Comparison of ENCODE assay signal across 25 cellular contexts in genomic region chr19:11410682-11411081, GRCh38. TPM values are rescaled to one million over a fixed set of nuclear protein-coding genes. Genes with fewer than 3 reads are reported as not detected.
DNase-seq lines count a peak whose midpoint lies in the region; ATAC-seq, FAIRE-seq and TF ChIP-seq lines count a peak whose summit lies in the region.
"Had no signal": no experiment of that assay in that cellular context is flagged by ENCODE, and none has a peak within 500 bp of the region (broad histone marks: within the 10 kb centered on the region; RNA-seq: fewer than 3 reads in every experiment).

No MANE protein-coding gene starts in this region.

- TF ChIP-seq RAD21 in K562 (CRISPR knock-in tag; conservative IDR thresholded peaks at IDR 0.05 in 1 of 2, IDR thresholded peaks at IDR 0.05 in 1 of 2) = no peak

- H3K4me3 ChIP-seq in K562 (no peak overlapping the region), osteoblast (ENCODE audit: insufficient read depth, low read length) (no peak overlapping the region)
- H3K4me3 ChIP-seq: lower lobe of right lung, skin epidermis, uterus had no signal

- TF ChIP-seq CTCF in K562 (IDR thresholded peaks at IDR 0.05 in 2 of 3, conservative IDR thresholded peaks at IDR 0.05 in 1 of 3; ENCODE audit: insufficient read depth in 2 of 3, low read depth in 1 of 3, low read length in 3 of 3) (no peak), osteoblast (IDR thresholded peaks at IDR 0.05; ENCODE audit: extremely low read depth, low read depth, low read length) (no peak)

- H3K9me3 ChIP-seq in K562 (replicated peaks; ENCODE audit: control insufficient read depth, insufficient read depth, low read depth, low read length) (no peaks in the 10 kb centered on the region), osteoblast (ENCODE audit: low read depth, low read length) (no peaks in the 10 kb centered on the region)
- H3K9me3 ChIP-seq: lower lobe of right lung, uterus had no signal

- no peak overlapping the region for H3K9ac ChIP-seq in K562 (ENCODE audit: insufficient read depth in 1 of 2, low read depth in 2 of 2, low read length in 2 of 2)
- H3K9ac ChIP-seq: KMS-11 had no signal

- H4K20me1 ChIP-seq in K562 (replicated peaks; ENCODE audit: control insufficient read depth, insufficient read depth, low read length) (no peaks in the 10 kb centered on the region), osteoblast (ENCODE audit: insufficient read depth, low read length) (no peaks in the 10 kb centered on the region)

- no peaks in the 10 kb centered on the region for H3K9me1 ChIP-seq in K562 (ENCODE audit: control insufficient read depth, insufficient read depth, low read length)

- no TSS peak for BruUV-seq in K562 (replicated peaks; lab: Mats Ljungman, UMichigan)

- H3K4me1 ChIP-seq in K562 (replicated peaks in 1 of 2; ENCODE audit: control insufficient read depth in 2 of 2, insufficient read depth in 2 of 2, low read length in 2 of 2) (peaks cover 0 to 8% of the 10 kb centered on the region in 2 experiments; a peak in 2 of 5 replicates), osteoblast (ENCODE audit: insufficient read depth, low read length) (no peaks in the 10 kb centered on the region)

- in situ Hi-C loops in K562 (cut with MboI) = no loop called here

- 1% methylated on average over 8 of the region's 8 CpGs for WGBS in K562 (ENCODE audit: insufficient coverage, low coverage, missing lambda C conversion rate)

- no peak for TF ChIP-seq EP300 in K562 (IDR thresholded peaks at IDR 0.05; ENCODE audit: low read length)

- intact Hi-C loops in K562 (cut with micrococcal nuclease) = no loop called here

- FAIRE-seq in K562 (lab: Jason Lieb, UNC) = no peak
- FAIRE-seq: endothelial cell of umbilical vein had no signal

- H3K79me2 ChIP-seq in K562 (ENCODE audit: control insufficient read depth, insufficient read depth, low read length) (no peaks in the 10 kb centered on the region), osteoblast (ENCODE audit: insufficient read depth, low read length) (no peaks in the 10 kb centered on the region)

- POLR2A ChIA-PET in K562 (lab: Yijun Ruan, JAX) = interaction anchor here (0.6 to 1.2 kb wide), 2 partner anchors 10 to 57 kb away, joined by 3 to 4 read pairs; no protein-coding TSS in a partner anchor

- H3K27me3 ChIP-seq in K562 (ENCODE audit: control insufficient read depth in 2 of 2, insufficient read depth in 2 of 2, low read length in 2 of 2) (no peaks in the 10 kb centered on the region), osteoblast (ENCODE audit: insufficient read depth, low read length) (no peaks in the 10 kb centered on the region)
- H3K27me3 ChIP-seq: uterus had no signal

- CTCF ChIA-PET in K562 (lab: Yijun Ruan, JAX; ENCODE audit: low intra/inter-chr PET ratio) = no interaction called here

- H3K36me3 ChIP-seq in K562 (ENCODE audit: control insufficient read depth, insufficient read depth, low read length) (no peaks in the 10 kb centered on the region), osteoblast (ENCODE audit: insufficient read depth, low read length) (no peaks in the 10 kb centered on the region)
- H3K36me3 ChIP-seq: lower lobe of right lung, uterus had no signal

- ATAC-seq in K562 (no peak), HG02852 (IDR thresholded peaks at IDR 0.05; ENCODE audit: unreplicated experiment) (no peak)
- ATAC-seq: activated naive CD4-positive, alpha-beta T cell treated with anti-CD3 and anti-CD28 coated beads, Interleukin-2, amount 50 U/mL, for 72 hours; lower lobe of right lung had no signal

- H3K4me2 ChIP-seq in K562 (ENCODE audit: insufficient read depth, low read length) (no peak overlapping the region), osteoblast (ENCODE audit: insufficient read depth, low read length) (no peak overlapping the region)
- H3K4me2 ChIP-seq: KMS-11 had no signal

- no peak for TF ChIP-seq POLR2A in K562 (conservative IDR thresholded peaks at IDR 0.05)

- DNase-seq in ELR (ENCODE audit: low read depth) (peak; percentile 81), M059J (ENCODE audit: low read depth) (peak; percentile 82), K562 (ENCODE audit: extremely low read depth in 1 of 4, low spot score in 3 of 4) (peak in 2 of 4 experiments; percentile 3 to 7), osteoblast (ENCODE audit: insufficient read length, low spot score, missing footprints) (peak; percentile 14), NCI-H345 treated with DMSO at 0.1 percent for 48 hours (lab: John Stamatoyannopoulos, UW; ENCODE audit: unreplicated experiment) (no peak), germinal center (ENCODE audit: low spot score) (no peak)
- DNase-seq in activated naive CD4-positive, alpha-beta T cell (lab: John Stamatoyannopoulos, UW) = no peak
- DNase-seq: activated CD4-positive, alpha-beta memory T cell treated with anti-CD3 and anti-CD28 coated beads, Interleukin-2, amount 10 ng/mL, durations not matched to agents 7 days and 5 days; activated T-cell treated with anti-CD3 and anti-CD28 coated beads, Interleukin-2, amount 50 U/mL, for 1 hour; AML-193; DND-41; lower lobe of right lung; naive B cell; NCI-H1417 treated with DMSO at 0.1 percent for 48 hours; NCI-H774; posterior cingulate gyrus; stimulated activated CD4-positive, alpha-beta T cell treated with anti-CD3 and anti-CD28 coated beads, Interleukin-2, amount 100 ng/mL, for 48 hours; uterus had no signal

- H3K27ac ChIP-seq in K562 (ENCODE audit: extremely low read depth, low read depth, low read length) (no peak overlapping the region), osteoblast (ENCODE audit: low read depth, low read length) (no peak overlapping the region)
- H3K27ac ChIP-seq: KMS-11, lower lobe of right lung, RWPE1, skin epidermis, uterus, VCaP had no signal

- no peak overlapping the region for H2AFZ ChIP-seq in K562 (ENCODE audit: low read depth, low read length)
- no peak overlapping the region for H2AFZ ChIP-seq in osteoblast (ENCODE audit: low read length)

RNA-seq across cellular contexts. Expression of gene RGL3, which starts 8.4 kb away (rescaled TPM):
- 2.5 and 3.7 TPM in 2 replicates for total RNA-seq in M059J (2014; rRNA removed; shearing (Covaris generic))
- total RNA-seq in K562 (2011; cell fraction: chromatin; rRNA removed; ENCODE audit: low replicate concordance) = 1.2 and 4.6 TPM in 2 replicates
- 1.3 and 1.5 TPM in 2 replicates for total RNA-seq in K562 (2011; cell fraction: nucleolus; rRNA removed)
- 0.38 and 2.1 TPM in 2 replicates for total RNA-seq in K562 (2011; cell fraction: nucleoplasm; rRNA removed)
- total RNA-seq in K562 (2014; rRNA removed) (0.16 and 0.32 TPM in 2 replicates), K562 (2014; rRNA removed; fragmentation: Illumina TruSeq; extraction: Trizol) (not detected in 2 replicates), K562 (2015; rRNA removed; fragmentation: Illumina TruSeq; extraction: Trizol) (0.11 TPM in 1 of 2 replicates, not detected in the other), K562 (2021) (0.40 and 0.58 TPM in 2 replicates), osteoblast (0.29 and 0.36 TPM in 2 replicates)
- polyA plus RNA-seq in K562 (2011; rRNA removed) (0.26 and 0.61 TPM in 2 replicates), K562 (2014; fragmentation: Illumina TruSeq; extraction: Trizol) (0.22 TPM in 2 replicates), K562 (2014; fragmentation: Nextera tagmentation; extraction: Ambion mirVana) (not detected), K562 (2014; rRNA removed) (0.09 and 0.12 TPM in 2 replicates)
- polyA plus RNA-seq in K562 (2011; cell fraction: cytosol; rRNA removed) = 0.34 and 0.40 TPM in 2 replicates
- polyA plus RNA-seq in K562 (2011; cell fraction: nucleus; rRNA removed) = 2.1 and 3.0 TPM in 2 replicates
- 0.52 and 1.4 TPM in 2 replicates for polyA plus RNA-seq in K562 (2012)
- 0.14 TPM in 1 of 2 replicates, not detected in the other for polyA minus RNA-seq in K562 (2011; rRNA and poly(A)+ RNA removed)
- polyA minus RNA-seq in K562 (2011; cell fraction: cytosol; rRNA and poly(A)+ RNA removed) = 2.7 TPM in 1 of 2 replicates, not detected in the other
- 0.33 and 0.67 TPM in 2 replicates for polyA minus RNA-seq in K562 (2011; cell fraction: nucleus; rRNA and poly(A)+ RNA removed)
- total RNA-seq: activated CD4-positive, alpha-beta memory T cell treated with anti-CD3 and anti-CD28 coated beads, Interleukin-2, amount 10 ng/mL, durations not matched to agents 7 days and 5 days; activated naive CD4-positive, alpha-beta T cell treated with anti-CD3 and anti-CD28 coated beads, Interleukin-2, amount 50 U/mL, for 72 hours had no signal

RNA-seq across cellular contexts. Expression of gene ODAD3, which starts 24.2 kb away (rescaled TPM):
- total RNA-seq in M059J (2014; rRNA removed; shearing (Covaris generic)) = 0.32 and 0.54 TPM in 2 replicates
- 0.25 and 0.74 TPM in 2 replicates for total RNA-seq in K562 (2011; cell fraction: chromatin; rRNA removed; ENCODE audit: low replicate concordance)
- total RNA-seq in K562 (2011; cell fraction: nucleolus; rRNA removed) = 0.26 and 1.2 TPM in 2 replicates
- 0.29 TPM in 1 of 2 replicates, not detected in the other for total RNA-seq in K562 (2011; cell fraction: nucleoplasm; rRNA removed)
- total RNA-seq in K562 (2014; rRNA removed) (0.08 and 0.14 TPM in 2 replicates), K562 (2014; rRNA removed; fragmentation: Illumina TruSeq; extraction: Trizol) (0.11 TPM in 1 of 2 replicates, not detected in the other), K562 (2015; rRNA removed; fragmentation: Illumina TruSeq; extraction: Trizol) (0.08 TPM in 1 of 2 replicates, not detected in the other), K562 (2021) (0.18 and 0.51 TPM in 2 replicates), osteoblast (under 0.01 TPM in 2 replicates)
- polyA plus RNA-seq in K562 (2011; rRNA removed) (0.19 TPM in 1 of 2 replicates, not detected in the other), K562 (2014; fragmentation: Illumina TruSeq; extraction: Trizol) (0.08 and 0.12 TPM in 2 replicates), K562 (2014; fragmentation: Nextera tagmentation; extraction: Ambion mirVana) (under 1 TPM; 0.07 to 0.18 TPM), K562 (2014; rRNA removed) (0.72 and 1.5 TPM in 2 replicates)
- 0.12 TPM in 2 replicates for polyA plus RNA-seq in K562 (2011; cell fraction: cytosol; rRNA removed)
- 0.54 and 0.66 TPM in 2 replicates for polyA plus RNA-seq in K562 (2011; cell fraction: nucleus; rRNA removed)
- 0.16 and 0.19 TPM in 2 replicates for polyA plus RNA-seq in K562 (2012)
- not detected in 2 replicates for polyA minus RNA-seq in K562 (2011; rRNA and poly(A)+ RNA removed)
- polyA minus RNA-seq in K562 (2011; cell fraction: cytosol; rRNA and poly(A)+ RNA removed) = not detected in 2 replicates
- polyA minus RNA-seq in K562 (2011; cell fraction: nucleus; rRNA and poly(A)+ RNA removed) = 0.13 and 0.22 TPM in 2 replicates
- total RNA-seq: activated CD4-positive, alpha-beta memory T cell treated with anti-CD3 and anti-CD28 coated beads, Interleukin-2, amount 10 ng/mL, durations not matched to agents 7 days and 5 days had no signal

RNA-seq across cellular contexts. Expression of gene PRKCSH, which starts 24.8 kb away (rescaled TPM):
- total RNA-seq in M059J (2014; rRNA removed; shearing (Covaris generic)) = 65.9 and 132 TPM in 2 replicates
- total RNA-seq in K562 (2011; cell fraction: chromatin; rRNA removed; ENCODE audit: low replicate concordance) = 161 and 438 TPM in 2 replicates
- 419 and 446 TPM in 2 replicates for total RNA-seq in K562 (2011; cell fraction: nucleolus; rRNA removed)
- total RNA-seq in K562 (2011; cell fraction: nucleoplasm; rRNA removed) = 236 and 271 TPM in 2 replicates
- total RNA-seq in K562 (2014; rRNA removed) (99.4 and 135 TPM in 2 replicates), K562 (2014; rRNA removed; fragmentation: Illumina TruSeq; extraction: Trizol) (25.6 and 28.4 TPM in 2 replicates), K562 (2015; rRNA removed; fragmentation: Illumina TruSeq; extraction: Trizol) (48.1 and 52.1 TPM in 2 replicates), K562 (2021) (297 and 303 TPM in 2 replicates), osteoblast (117 and 119 TPM in 2 replicates)
- polyA plus RNA-seq in K562 (2011; rRNA removed) (39.1 and 96.2 TPM in 2 replicates), K562 (2014; fragmentation: Illumina TruSeq; extraction: Trizol) (155 and 235 TPM in 2 replicates), K562 (2014; fragmentation: Nextera tagmentation; extraction: Ambion mirVana) (1 to 10 TPM; 2.3 to 6.9 TPM), K562 (2014; rRNA removed) (76.5 and 88.9 TPM in 2 replicates)
- polyA plus RNA-seq in K562 (2011; cell fraction: cytosol; rRNA removed) = 68.3 and 79.6 TPM in 2 replicates
- polyA plus RNA-seq in K562 (2011; cell fraction: nucleus; rRNA removed) = 221 and 243 TPM in 2 replicates
- 242 and 451 TPM in 2 replicates for polyA plus RNA-seq in K562 (2012)
- 31.6 and 32.5 TPM in 2 replicates for polyA minus RNA-seq in K562 (2011; rRNA and poly(A)+ RNA removed)
- polyA minus RNA-seq in K562 (2011; cell fraction: cytosol; rRNA and poly(A)+ RNA removed) = 147 and 227 TPM in 2 replicates
- 56.5 and 75.8 TPM in 2 replicates for polyA minus RNA-seq in K562 (2011; cell fraction: nucleus; rRNA and poly(A)+ RNA removed)

RNA-seq across cellular contexts. Expression of gene EPOR, which starts 26.6 kb away (rescaled TPM):
- 10.5 and 10.7 TPM in 2 replicates for total RNA-seq in M059J (2014; rRNA removed; shearing (Covaris generic))
- 15.0 and 49.1 TPM in 2 replicates for total RNA-seq in K562 (2011; cell fraction: chromatin; rRNA removed; ENCODE audit: low replicate concordance)
- 46.8 and 47.2 TPM in 2 replicates for total RNA-seq in K562 (2011; cell fraction: nucleolus; rRNA removed)
- total RNA-seq in K562 (2011; cell fraction: nucleoplasm; rRNA removed) = 28.8 and 30.8 TPM in 2 replicates
- total RNA-seq in K562 (2014; rRNA removed) (10.0 and 14.7 TPM in 2 replicates), K562 (2014; rRNA removed; fragmentation: Illumina TruSeq; extraction: Trizol) (2.8 and 3.3 TPM in 2 replicates), K562 (2015; rRNA removed; fragmentation: Illumina TruSeq; extraction: Trizol) (5.0 and 5.2 TPM in 2 replicates), K562 (2021) (14.1 and 15.6 TPM in 2 replicates), osteoblast (1.8 and 2.5 TPM in 2 replicates)
- polyA plus RNA-seq in K562 (2011; rRNA removed) (8.7 and 9.2 TPM in 2 replicates), K562 (2014; fragmentation: Illumina TruSeq; extraction: Trizol) (8.5 and 8.9 TPM in 2 replicates), K562 (2014; fragmentation: Nextera tagmentation; extraction: Ambion mirVana) (1 to 10 TPM; 1.3 TPM), K562 (2014; rRNA removed) (17.0 and 17.9 TPM in 2 replicates)
- polyA plus RNA-seq in K562 (2011; cell fraction: cytosol; rRNA removed) = 7.9 and 28.0 TPM in 2 replicates
- polyA plus RNA-seq in K562 (2011; cell fraction: nucleus; rRNA removed) = 17.3 and 44.3 TPM in 2 replicates
- polyA plus RNA-seq in K562 (2012) = 11.3 and 13.7 TPM in 2 replicates
- 1.9 and 4.3 TPM in 2 replicates for polyA minus RNA-seq in K562 (2011; rRNA and poly(A)+ RNA removed)
- 6.1 and 8.2 TPM in 2 replicates for polyA minus RNA-seq in K562 (2011; cell fraction: cytosol; rRNA and poly(A)+ RNA removed)
- polyA minus RNA-seq in K562 (2011; cell fraction: nucleus; rRNA and poly(A)+ RNA removed) = 5.2 and 6.9 TPM in 2 replicates

RNA-seq across cellular contexts. Expression of gene SWSAP1, which starts 36.2 kb away (rescaled TPM):
- 2.4 and 2.7 TPM in 2 replicates for total RNA-seq in M059J (2014; rRNA removed; shearing (Covaris generic))
- 1.5 and 2.6 TPM in 2 replicates for total RNA-seq in K562 (2011; cell fraction: chromatin; rRNA removed; ENCODE audit: low replicate concordance)
- total RNA-seq in K562 (2011; cell fraction: nucleolus; rRNA removed) = 2.6 and 3.5 TPM in 2 replicates
- total RNA-seq in K562 (2011; cell fraction: nucleoplasm; rRNA removed) = 2.3 and 3.1 TPM in 2 replicates
- total RNA-seq in K562 (2014; rRNA removed) = 2.8 and 3.9 TPM in 2 replicates
- 0.77 and 0.80 TPM in 2 replicates for total RNA-seq in K562 (2014; rRNA removed; fragmentation: Illumina TruSeq; extraction: Trizol)
- 1.9 and 2.3 TPM in 2 replicates for total RNA-seq in K562 (2015; rRNA removed; fragmentation: Illumina TruSeq; extraction: Trizol)
- total RNA-seq in K562 (2021) = 2.5 and 3.0 TPM in 2 replicates
- polyA plus RNA-seq in K562 (2011; rRNA removed) = 1.3 and 1.8 TPM in 2 replicates
- 1.9 and 3.2 TPM in 2 replicates for polyA plus RNA-seq in K562 (2011; cell fraction: cytosol; rRNA removed)
- polyA plus RNA-seq in K562 (2011; cell fraction: nucleus; rRNA removed) = 1.2 and 1.3 TPM in 2 replicates
- 2.9 and 3.1 TPM in 2 replicates for polyA plus RNA-seq in K562 (2012)
- polyA plus RNA-seq in K562 (2014; fragmentation: Illumina TruSeq; extraction: Trizol) = 1.7 and 2.6 TPM in 2 replicates
- polyA plus RNA-seq in K562 (2014; fragmentation: Nextera tagmentation; extraction: Ambion mirVana) = under 1 TPM; 0.18 to 0.73 TPM
- polyA plus RNA-seq in K562 (2014; rRNA removed) = 2.0 and 4.3 TPM in 2 replicates
- polyA minus RNA-seq in K562 (2011; rRNA and poly(A)+ RNA removed) = 0.51 and 0.67 TPM in 2 replicates
- 0.48 TPM in 1 of 2 replicates, not detected in the other for polyA minus RNA-seq in K562 (2011; cell fraction: cytosol; rRNA and poly(A)+ RNA removed)
- polyA minus RNA-seq in K562 (2011; cell fraction: nucleus; rRNA and poly(A)+ RNA removed) = 0.54 and 2.1 TPM in 2 replicates
- 0.72 and 0.88 TPM in 2 replicates for total RNA-seq in osteoblast

Comparison
In these comparisons a context has a peak if more than half of its experiments do, and no peak if none do; other contexts are left out.
1. DNase-seq: peak in ELR (single experiment), M059J (single experiment) and osteoblast (single experiment); none in NCI-H345 treated with DMSO at 0.1 percent for 48 hours (single experiment), activated naive CD4-positive, alpha-beta T cell (0 of 4) and germinal center (single experiment).